8 cellular contexts compared by ENCODE assay signal in the genomic region with DNA sequence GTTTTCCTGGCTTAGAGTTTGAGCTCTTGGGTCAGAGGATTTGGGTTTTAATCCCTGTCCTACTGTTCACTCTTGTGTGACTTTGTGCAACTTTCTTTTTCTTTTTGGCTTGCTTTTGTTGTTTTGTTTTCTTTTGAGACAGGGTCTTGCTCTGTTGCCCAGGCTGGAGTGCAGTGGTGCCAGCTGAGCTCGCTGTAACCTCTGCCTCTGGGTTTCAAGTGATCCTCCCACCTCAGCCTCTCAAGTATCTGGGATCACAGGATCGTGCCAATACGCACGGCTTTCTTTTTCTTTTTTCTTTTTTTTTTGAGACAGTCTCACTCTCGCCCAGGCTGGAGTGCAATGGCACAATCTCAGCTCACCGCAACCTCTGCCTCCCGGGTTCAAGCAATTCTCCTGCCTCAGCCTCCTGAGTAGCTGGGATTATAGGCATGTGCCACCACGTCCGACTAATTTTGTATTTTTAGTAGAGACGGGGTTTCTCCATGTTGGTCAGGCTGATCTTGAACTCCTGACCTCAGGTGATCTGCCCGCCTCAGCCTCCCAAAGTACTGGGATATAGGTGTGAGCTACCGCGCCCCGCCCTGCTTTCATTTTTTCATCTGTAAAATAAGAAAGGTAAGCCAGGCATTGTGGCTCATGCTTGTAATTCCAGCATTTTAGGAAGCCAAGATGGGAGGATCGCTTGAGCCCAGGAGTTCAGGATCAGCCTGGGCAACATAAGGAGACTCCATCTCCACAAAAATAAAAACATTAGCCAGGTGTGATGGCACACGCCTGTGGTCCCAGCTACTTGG.
A peak's percentile ranks its signal among the peaks of the same experiment; 100 is the strongest.
DNase-seq lines count a peak whose midpoint lies in the region; ATAC-seq, FAIRE-seq and TF ChIP-seq lines count a peak whose summit lies in the region.
"Not testable (repeated sequence)": the region's sequence is repeated elsewhere in the genome, so short reads cannot be mapped to it uniquely, and the experiment has no call there.

No MANE protein-coding gene starts in this region.

- H3K79me2 ChIP-seq in K562 (ENCODE audit: control insufficient read depth, insufficient read depth, low read length); H1 (ENCODE audit: control insufficient read depth in 1 of 2, insufficient read depth in 2 of 2, low read length in 2 of 2): not testable (repeated sequence)

- TF ChIP-seq CTCF in HEK293 (tag by site-specific recombination; IDR thresholded peaks at IDR 0.05); K562 (IDR thresholded peaks at IDR 0.05 in 2 of 3, conservative IDR thresholded peaks at IDR 0.05 in 1 of 3; ENCODE audit: insufficient read depth in 2 of 3, low read depth in 1 of 3, low read length in 3 of 3); H1 (IDR thresholded peaks at IDR 0.05; ENCODE audit: control extremely low read depth in 1 of 3, insufficient read depth in 1 of 3, low read depth in 1 of 3, low read length in 3 of 3); mucosa of descending colon (IDR thresholded peaks at IDR 0.05); transverse colon (IDR thresholded peaks at IDR 0.05): not testable (repeated sequence)

- H3K4me3 Mint-ChIP-seq in CD4-positive, CD25-positive, alpha-beta regulatory T cell; T-helper 17 cell: not testable (repeated sequence)

- not testable (repeated sequence) for H3K14ac ChIP-seq in H1 (ENCODE audit: insufficient read length); neuronal stem cell (ENCODE audit: low read length)

- not testable (repeated sequence) for H4K20me1 ChIP-seq in K562 (replicated peaks; ENCODE audit: control insufficient read depth, insufficient read depth, low read length); H1 (replicated peaks in 1 of 2; ENCODE audit: control insufficient read depth in 1 of 2, insufficient read depth in 2 of 2, low read length in 2 of 2)

- peak overlapping the region in 2 of 3 donors; percentile 11 to 29 for H3K27ac Mint-ChIP-seq in CD4-positive, CD25-positive, alpha-beta regulatory T cell
- H3K27ac Mint-ChIP-seq in T-helper 17 cell: peak overlapping the region; percentile 39

- H3K27me3 Mint-ChIP-seq in CD4-positive, CD25-positive, alpha-beta regulatory T cell; T-helper 17 cell: not testable (repeated sequence)

- CTCF ChIA-PET in HEK293 (lab: Yijun Ruan, JAX): interaction anchor here (0.7 kb wide), 1 partner anchor 92 kb away, joined by 5 read pairs; no protein-coding TSS in a partner anchor
- CTCF ChIA-PET in K562 (lab: Yijun Ruan, JAX; ENCODE audit: low intra/inter-chr PET ratio): not testable (repeated sequence)
- CTCF ChIA-PET in H1 (lab: Charles Lee; ENCODE audit: partially characterized antibody): interaction anchor here (0.6 kb wide), 1 partner anchor 25 kb away, joined by 3 read pairs; no protein-coding TSS in a partner anchor

- H3K4ac ChIP-seq in H1 (replicated peaks; ENCODE audit: insufficient read length, low read depth, low read length); neuronal stem cell (ENCODE audit: low read length): not testable (repeated sequence)

- H2BK120ac ChIP-seq in H1 (replicated peaks; ENCODE audit: low read depth, low read length); neuronal stem cell (ENCODE audit: low read depth, low read length): not testable (repeated sequence)

- not testable (repeated sequence) for H3K4me1 Mint-ChIP-seq in CD4-positive, CD25-positive, alpha-beta regulatory T cell; T-helper 17 cell

- 65% methylated on average over 6 of the region's 16 CpGs for WGBS in K562 (ENCODE audit: insufficient coverage, low coverage, missing lambda C conversion rate)
- WGBS in H1 (ENCODE audit: extremely low coverage in 1 of 2, insufficient coverage in 1 of 2, insufficient read length in 1 of 2, insufficient replicate concordance in 2 of 2, low coverage in 1 of 2, low lambda C conversion rate in 2 of 2, missing lambda C conversion rate in 1 of 2), 2 experiments: 96% methylated on average over 16 of the region's 16 CpGs; no CpG with 5 or more reads in 1 of the 2 experiments
- no CpG with 5 or more reads among the region's 16 CpGs for WGBS in neuronal stem cell (ENCODE audit: extremely low coverage in 2 of 2, insufficient read length in 2 of 2, insufficient replicate concordance in 1 of 2), 2 donors
- WGBS in transverse colon (ENCODE audit: low coverage in 1 of 2), 2 donors: 85 to 89% methylated on average over 15 to 16 of the region's 16 CpGs

- H2BK15ac ChIP-seq in H1 (ENCODE audit: low read length); neuronal stem cell (ENCODE audit: low read length): not testable (repeated sequence)

- TF ChIP-seq RAD21 in K562 (CRISPR knock-in tag; conservative IDR thresholded peaks at IDR 0.05 in 1 of 2, IDR thresholded peaks at IDR 0.05 in 1 of 2); H1 (IDR thresholded peaks at IDR 0.05 in 1 of 2, conservative IDR thresholded peaks at IDR 0.05 in 1 of 2; ENCODE audit: low read depth in 2 of 2, low read length in 2 of 2): not testable (repeated sequence)

- not testable (repeated sequence) for H2AK5ac ChIP-seq in H1 (ENCODE audit: low read depth, low read length); neuronal stem cell (ENCODE audit: low read depth, low read length)

- H3K4me3 ChIP-seq in CD4-positive, CD25-positive, alpha-beta regulatory T cell (ENCODE audit: low read depth, low read length); HEK293 (ENCODE audit: low read depth, low read length); K562; H1 (ENCODE audit: extremely low read depth in 1 of 4, insufficient read depth in 2 of 4, low read depth in 3 of 4, low read length in 4 of 4); mucosa of descending colon; neuronal stem cell (ENCODE audit: low read length in 2 of 2): not testable (repeated sequence)
- H3K4me3 ChIP-seq in transverse colon: peak overlapping the region in 1 of 4 donors; percentile 25

- intact Hi-C loops in K562 (cut with micrococcal nuclease); mucosa of descending colon (cut with DNase I, micrococcal nuclease); transverse colon (cut with DNase I; ENCODE audit: low total_unique reads): not testable (repeated sequence)

- H3K9me3 Mint-ChIP-seq in CD4-positive, CD25-positive, alpha-beta regulatory T cell: not testable (repeated sequence)

- not testable (repeated sequence) for FAIRE-seq in K562 (lab: Jason Lieb, UNC); H1 (lab: Jason Lieb, UNC)

- TF ChIP-seq POLR2A in K562 (conservative IDR thresholded peaks at IDR 0.05); H1 (IDR thresholded peaks at IDR 0.05; ENCODE audit: control extremely low read depth in 1 of 2, low read depth in 2 of 2, low read length in 2 of 2); transverse colon (IDR thresholded peaks at IDR 0.05): not testable (repeated sequence)

- TF ChIP-seq EP300 in K562 (IDR thresholded peaks at IDR 0.05; ENCODE audit: low read length); H1 (IDR thresholded peaks at IDR 0.05; ENCODE audit: borderline replicate concordance in 1 of 2, low read depth in 2 of 2, low read length in 2 of 2); transverse colon (IDR thresholded peaks at IDR 0.05; ENCODE audit: low read depth): not testable (repeated sequence)

- in situ Hi-C loops in K562 (cut with MboI); transverse colon (cut with MboI; ENCODE audit: low pct_ligation_motif_present in 1 of 4, low pct_unique_long_range_greater_than_20kb in 1 of 4, low sequenced_read_pairs in 3 of 4): not testable (repeated sequence)

- H3K9ac ChIP-seq in K562 (ENCODE audit: insufficient read depth in 1 of 2, low read depth in 2 of 2, low read length in 2 of 2); H1 (replicated peaks in 1 of 4; ENCODE audit: extremely low read depth in 1 of 4, low read depth in 3 of 4, low read length in 3 of 4); neuronal stem cell (ENCODE audit: low read depth, low read length, poor library complexity): not testable (repeated sequence)

- not testable (repeated sequence) for H2BK20ac ChIP-seq in H1 (ENCODE audit: low read length)

- not testable (repeated sequence) for H2BK12ac ChIP-seq in H1 (ENCODE audit: low read depth, low read length); neuronal stem cell (ENCODE audit: low read length)

- H4K91ac ChIP-seq in H1 (replicated peaks; ENCODE audit: insufficient read length, low read length); neuronal stem cell (ENCODE audit: low read depth, low read length, poor library complexity): not testable (repeated sequence)

- not testable (repeated sequence) for H3K9me1 ChIP-seq in K562 (ENCODE audit: control insufficient read depth, insufficient read depth, low read length)

- H3K36me3 ChIP-seq in CD4-positive, CD25-positive, alpha-beta regulatory T cell (ENCODE audit: control insufficient read depth, insufficient read depth, low read length); HEK293 (ENCODE audit: control insufficient read depth in 2 of 2, insufficient read depth in 1 of 2, low read length in 2 of 2); K562 (ENCODE audit: control insufficient read depth, insufficient read depth, low read length); H1 (ENCODE audit: control insufficient read depth in 2 of 4, insufficient read depth in 4 of 4, low read length in 3 of 4); mucosa of descending colon (ENCODE audit: low read depth); neuronal stem cell (replicated peaks in 1 of 2; ENCODE audit: control insufficient read depth in 2 of 2, insufficient read depth in 2 of 2, low read length in 2 of 2); transverse colon: not testable (repeated sequence)

- H3K27me3 ChIP-seq in CD4-positive, CD25-positive, alpha-beta regulatory T cell (ENCODE audit: control insufficient read depth, insufficient read depth, low read length); K562 (ENCODE audit: control insufficient read depth in 2 of 2, insufficient read depth in 2 of 2, low read length in 2 of 2); H1 (replicated peaks in 1 of 4; ENCODE audit: control insufficient read depth in 3 of 4, extremely low read depth in 1 of 4, insufficient read depth in 3 of 4, low read length in 3 of 4); neuronal stem cell (ENCODE audit: control insufficient read depth in 3 of 3, insufficient read depth in 3 of 3, low read depth in 1 of 3, low read length in 3 of 3); transverse colon: not testable (repeated sequence)

- not testable (repeated sequence) for H3K9me3 ChIP-seq in CD4-positive, CD25-positive, alpha-beta regulatory T cell (ENCODE audit: control insufficient read depth in 2 of 2, low read length in 2 of 2); HEK293 (ENCODE audit: control insufficient read depth, insufficient read depth, low read depth, low read length); T-helper 17 cell (ENCODE audit: control insufficient read depth, low read length, poor library complexity, severe bottlenecking); K562 (replicated peaks; ENCODE audit: control insufficient read depth, insufficient read depth, low read depth, low read length); H1 (ENCODE audit: insufficient read depth in 2 of 2, low read depth in 1 of 2, low read length in 1 of 2); mucosa of descending colon; neuronal stem cell (replicated peaks in 1 of 2; ENCODE audit: control insufficient read depth in 2 of 2, insufficient read depth in 1 of 2, low read depth in 1 of 2, low read length in 2 of 2); transverse colon

- POLR2A ChIA-PET in HEK293 (lab: Yijun Ruan, JAX): interaction anchor here (0.5 kb wide), 1 partner anchor 13 kb away, joined by 6 read pairs; no protein-coding TSS in a partner anchor
- POLR2A ChIA-PET in K562 (lab: Yijun Ruan, JAX); H1 (lab: Charles Lee; ENCODE audit: partially characterized antibody): not testable (repeated sequence)

- H3K18ac ChIP-seq in H1 (ENCODE audit: extremely low read depth, low read length); neuronal stem cell (ENCODE audit: low read length): not testable (repeated sequence)

- H3K23ac ChIP-seq in H1 (ENCODE audit: insufficient read length); neuronal stem cell (ENCODE audit: low read depth, low read length, poor library complexity): not testable (repeated sequence)

- H4K5ac ChIP-seq in H1 (ENCODE audit: insufficient read length, low read depth, low read length): not testable (repeated sequence)

- ATAC-seq in CD4-positive, CD25-positive, alpha-beta regulatory T cell (ENCODE audit: low read depth in 2 of 2); T-helper 17 cell; K562: not testable (repeated sequence)
- peak; percentile 14 for ATAC-seq in mucosa of descending colon

- H3K23me2 ChIP-seq in H1 (ENCODE audit: low read depth, low read length): not testable (repeated sequence)

- H3K4me1 ChIP-seq in CD4-positive, CD25-positive, alpha-beta regulatory T cell (ENCODE audit: control insufficient read depth, insufficient read depth, low read length, poor library complexity, severe bottlenecking); HEK293 (ENCODE audit: control insufficient read depth, insufficient read depth, low read length); K562 (replicated peaks in 1 of 2; ENCODE audit: control insufficient read depth in 2 of 2, insufficient read depth in 2 of 2, low read length in 2 of 2); H1 (replicated peaks in 1 of 4; ENCODE audit: control insufficient read depth in 3 of 4, insufficient read depth in 4 of 4, low read length in 3 of 4); neuronal stem cell (ENCODE audit: control insufficient read depth in 2 of 2, insufficient read depth in 1 of 2, low read depth in 1 of 2, low read length in 2 of 2): not testable (repeated sequence)
- H3K4me1 ChIP-seq in mucosa of descending colon (ENCODE audit: low read depth) (peaks cover 13% of the 10 kb centered on the region), transverse colon (peaks cover 0 to 30% (median 13%) of the 10 kb centered on the region in 4 donors)

- H3K36me3 Mint-ChIP-seq in CD4-positive, CD25-positive, alpha-beta regulatory T cell; T-helper 17 cell (ENCODE audit: low read depth): not testable (repeated sequence)

- peak overlapping the region; percentile 18; the same call in 1 of the 2 replicates for H4K8ac ChIP-seq in H1 (ENCODE audit: extremely low read depth, insufficient read depth, low read length)
- H4K8ac ChIP-seq in neuronal stem cell (ENCODE audit: low read depth, low read length): not testable (repeated sequence)

- H3K79me1 ChIP-seq in H1 (ENCODE audit: low read depth, low read length); neuronal stem cell (ENCODE audit: low read depth, low read length): not testable (repeated sequence)

- not testable (repeated sequence) for H3K4me2 ChIP-seq in K562 (ENCODE audit: insufficient read depth, low read length); H1 (ENCODE audit: insufficient read depth in 1 of 2, low read depth in 2 of 2, low read length in 2 of 2); neuronal stem cell (ENCODE audit: insufficient read depth, low read length, poor library complexity, severe bottlenecking)

- BruUV-seq in K562 (replicated peaks; lab: Mats Ljungman, UMichigan): not testable (repeated sequence)

- H2AFZ ChIP-seq in K562 (ENCODE audit: low read depth, low read length); H1 (ENCODE audit: low read length); neuronal stem cell (ENCODE audit: low read length): not testable (repeated sequence)

- not testable (repeated sequence) for H2BK5ac ChIP-seq in H1 (ENCODE audit: low read depth, low read length); neuronal stem cell (ENCODE audit: low read length)

- H3K56ac ChIP-seq in H1 (replicated peaks; ENCODE audit: insufficient read length, low read depth, low read length): not testable (repeated sequence)

- not testable (repeated sequence) for DNase-seq in CD4-positive, CD25-positive, alpha-beta regulatory T cell; T-helper 17 cell; K562 (ENCODE audit: extremely low read depth in 1 of 4, low spot score in 3 of 4); H1 (ENCODE audit: low read depth in 1 of 2, low spot score in 2 of 2); neuronal stem cell (ENCODE audit: low spot score); transverse colon
- DNase-seq in mucosa of descending colon: peak in 2 of 3 donors; percentile 43 to 49

- not testable (repeated sequence) for H3K27ac ChIP-seq in CD4-positive, CD25-positive, alpha-beta regulatory T cell (ENCODE audit: insufficient read depth, low read length, poor library complexity, severe bottlenecking); HEK293 (ENCODE audit: extremely low read depth, low read depth, low read length); K562 (ENCODE audit: extremely low read depth, low read depth, low read length); H1 (ENCODE audit: low read depth, low read length)
- H3K27ac ChIP-seq in neuronal stem cell (replicated peaks; ENCODE audit: low read length) (peak overlapping the region; percentile 17), transverse colon (peak overlapping the region; percentile 60 to 89 (median 80))
